30 cellular contexts compared by ENCODE assay signal in the genomic region with DNA sequence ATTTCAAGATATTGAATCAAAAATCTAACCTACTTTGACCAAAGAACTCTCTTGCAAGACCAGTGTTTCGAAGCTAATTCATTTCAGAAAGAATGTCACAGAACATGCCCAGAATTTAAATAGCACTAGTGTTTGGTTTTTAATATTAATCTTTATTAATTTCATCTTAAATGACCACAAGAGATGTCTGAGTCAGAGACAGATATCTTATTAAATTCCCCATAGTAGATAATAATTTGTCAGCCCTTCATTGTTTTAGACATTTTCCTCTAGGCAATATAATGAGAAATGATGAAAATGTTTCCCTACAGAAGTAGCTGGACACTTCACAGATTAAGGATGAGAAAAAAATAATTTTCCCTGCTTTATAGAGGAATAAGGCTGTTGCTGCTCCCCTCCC.
"Had no signal": no experiment of that assay in that cellular context is flagged by ENCODE, and none has a peak within 500 bp of the region (broad histone marks: within the 10 kb centered on the region; RNA-seq: fewer than 3 reads in every experiment).

No MANE protein-coding gene starts in this region.

- H3K27ac Mint-ChIP-seq: activated CD4-positive, alpha-beta memory T cell treated with anti-CD3 and anti-CD28 coated beads for 36 hours; activated CD4-positive, alpha-beta T cell treated with anti-CD3 and anti-CD28 coated beads for 36 hours; activated CD4-positive, alpha-beta T cell treated with anti-CD3 and anti-CD28 coated beads, Interleukin-2, amount 10 ng/mL, durations not matched to agents 24 days and 14 days; activated CD8-positive, alpha-beta memory T cell treated with anti-CD3 and anti-CD28 coated beads, Interleukin-2, amount 10 ng/mL, durations not matched to agents 7 days and 5 days; activated CD8-positive, alpha-beta T cell treated with anti-CD3 and anti-CD28 coated beads, Interleukin-2, amount 10 ng/mL, durations not matched to agents 7 days and 5 days; activated naive CD4-positive, alpha-beta T cell treated with anti-CD3 and anti-CD28 coated beads, Interleukin-2, amount 10 ng/mL, durations not matched to agents 7 days and 5 days; activated naive CD4-positive, alpha-beta T cell treated with anti-CD3 and anti-CD28 coated beads, Interleukin-2, amount 50 U/mL, for 72 hours; activated naive CD8-positive, alpha-beta T cell treated with anti-CD3 and anti-CD28 coated beads, Interleukin-2, amount 10 ng/mL, durations not matched to agents 7 days and 5 days; activated T-cell treated with anti-CD3 and anti-CD28 coated beads, Interleukin-2, amount 50 U/mL, for 24 hours; activated T-cell treated with anti-CD3 and anti-CD28 coated beads, Interleukin-2, amount 50 U/mL, for 72 hours; brain; dendritic cell treated with granulocyte-macrophage colony-stimulating factor and Interleukin-4, amounts not matched to agents 40 ng/mL and 50 ng/mL, for 4 days; endodermal cell had no signal

- ATAC-seq: activated CD4-positive, alpha-beta T cell treated with anti-CD3 and anti-CD28 coated beads for 36 hours; activated CD8-positive, alpha-beta memory T cell treated with anti-CD3 and anti-CD28 coated beads, Interleukin-2, amount 10 ng/mL, durations not matched to agents 7 days and 5 days; activated CD8-positive, alpha-beta T cell treated with anti-CD3 and anti-CD28 coated beads, Interleukin-2, amount 10 ng/mL, durations not matched to agents 7 days and 5 days; activated naive CD4-positive, alpha-beta T cell treated with anti-CD3 and anti-CD28 coated beads, Interleukin-2, amount 50 U/mL, for 72 hours; activated T-cell treated with anti-CD3 and anti-CD28 coated beads, Interleukin-2, amount 50 U/mL, for 72 hours; foreskin keratinocyte; gastrocnemius medialis; heart left ventricle had no signal

- H3K9me3 Mint-ChIP-seq: activated CD4-positive, alpha-beta T cell treated with anti-CD3 and anti-CD28 coated beads, Interleukin-2, amount 10 ng/mL, durations not matched to agents 24 days and 14 days; brain; dendritic cell treated with granulocyte-macrophage colony-stimulating factor and Interleukin-4, amounts not matched to agents 40 ng/mL and 50 ng/mL, for 4 days; endodermal cell had no signal

- H3K4me1 Mint-ChIP-seq: activated CD4-positive, alpha-beta T cell treated with anti-CD3 and anti-CD28 coated beads for 36 hours; activated CD4-positive, alpha-beta T cell treated with anti-CD3 and anti-CD28 coated beads, Interleukin-2, amount 10 ng/mL, durations not matched to agents 24 days and 14 days; activated CD8-positive, alpha-beta memory T cell treated with anti-CD3 and anti-CD28 coated beads, Interleukin-2, amount 10 ng/mL, durations not matched to agents 7 days and 5 days; activated naive CD4-positive, alpha-beta T cell treated with anti-CD3 and anti-CD28 coated beads, Interleukin-2, amount 10 ng/mL, durations not matched to agents 7 days and 5 days; activated naive CD8-positive, alpha-beta T cell treated with anti-CD3 and anti-CD28 coated beads, Interleukin-2, amount 10 ng/mL, durations not matched to agents 7 days and 5 days; central memory CD8-positive, alpha-beta T cell had no signal

- H3K27ac ChIP-seq: ascending aorta, coronary artery, dorsolateral prefrontal cortex, esophagus muscularis mucosa, foreskin keratinocyte, gastrocnemius medialis, heart left ventricle had no signal

- H3K36me3 Mint-ChIP-seq: activated CD4-positive, alpha-beta memory T cell treated with anti-CD3 and anti-CD28 coated beads for 36 hours; activated CD8-positive, alpha-beta memory T cell treated with anti-CD3 and anti-CD28 coated beads, Interleukin-2, amount 10 ng/mL, durations not matched to agents 7 days and 5 days; activated naive CD4-positive, alpha-beta T cell treated with anti-CD3 and anti-CD28 coated beads, Interleukin-2, amount 10 ng/mL, durations not matched to agents 7 days and 5 days; activated naive CD4-positive, alpha-beta T cell treated with anti-CD3 and anti-CD28 coated beads, Interleukin-2, amount 50 U/mL, for 72 hours; activated naive CD8-positive, alpha-beta T cell treated with anti-CD3 and anti-CD28 coated beads, Interleukin-2, amount 10 ng/mL, durations not matched to agents 7 days and 5 days; brain had no signal

- H3K27me3 Mint-ChIP-seq: activated CD4-positive, alpha-beta memory T cell treated with anti-CD3 and anti-CD28 coated beads for 36 hours; activated CD4-positive, alpha-beta T cell treated with anti-CD3 and anti-CD28 coated beads for 36 hours; activated CD4-positive, alpha-beta T cell treated with anti-CD3 and anti-CD28 coated beads, Interleukin-2, amount 10 ng/mL, durations not matched to agents 24 days and 14 days; activated CD8-positive, alpha-beta memory T cell treated with anti-CD3 and anti-CD28 coated beads, Interleukin-2, amount 10 ng/mL, durations not matched to agents 7 days and 5 days; activated naive CD4-positive, alpha-beta T cell treated with anti-CD3 and anti-CD28 coated beads, Interleukin-2, amount 10 ng/mL, durations not matched to agents 7 days and 5 days; activated naive CD8-positive, alpha-beta T cell treated with anti-CD3 and anti-CD28 coated beads, Interleukin-2, amount 10 ng/mL, durations not matched to agents 7 days and 5 days; activated T-cell treated with anti-CD3 and anti-CD28 coated beads, Interleukin-2, amount 50 U/mL, for 24 hours; brain; central memory CD8-positive, alpha-beta T cell; dendritic cell treated with granulocyte-macrophage colony-stimulating factor and Interleukin-4, amounts not matched to agents 40 ng/mL and 50 ng/mL, for 4 days had no signal

- H3K9me3 ChIP-seq: ascending aorta, esophagus muscularis mucosa, gastrocnemius medialis, heart left ventricle had no signal

- H3K27me3 ChIP-seq: ascending aorta, esophagus muscularis mucosa, foreskin keratinocyte, gastrocnemius medialis, heart left ventricle had no signal

- H3K4me1 ChIP-seq: ascending aorta, esophagus muscularis mucosa, gastrocnemius medialis, heart left ventricle had no signal

- DNase-seq: activated CD4-positive, alpha-beta memory T cell treated with anti-CD3 and anti-CD28 coated beads for 36 hours; activated CD4-positive, alpha-beta T cell treated with anti-CD3 and anti-CD28 coated beads for 36 hours; activated CD4-positive, alpha-beta T cell treated with anti-CD3 and anti-CD28 coated beads, Interleukin-2, amount 10 ng/mL, durations not matched to agents 24 days and 14 days; activated CD4-positive, CD25-positive, alpha-beta regulatory T cell; activated CD4-positive, CD25-positive, alpha-beta regulatory T cell treated with anti-CD3 and anti-CD28 coated beads, Interleukin-2, amount 50 U/mL, for 72 hours; activated CD8-positive, alpha-beta memory T cell treated with anti-CD3 and anti-CD28 coated beads, Interleukin-2, amount 10 ng/mL, durations not matched to agents 7 days and 5 days; activated CD8-positive, alpha-beta memory T cell treated with anti-CD3 and anti-CD28 coated beads, Interleukin-2, amount 50 U/mL, for 4 hours; activated CD8-positive, alpha-beta T cell treated with anti-CD3 and anti-CD28 coated beads, Interleukin-2, amount 10 ng/mL, durations not matched to agents 7 days and 5 days; activated gamma-delta T cell; activated naive CD4-positive, alpha-beta T cell; activated naive CD4-positive, alpha-beta T cell treated with anti-CD3 and anti-CD28 coated beads, Interleukin-2, amount 10 ng/mL, durations not matched to agents 7 days and 5 days; activated naive CD8-positive, alpha-beta T cell treated with anti-CD3 and anti-CD28 coated beads, Interleukin-2, amount 10 ng/mL, durations not matched to agents 7 days and 5 days; activated T-cell treated with anti-CD3 and anti-CD28 coated beads, Interleukin-2, amount 50 U/mL, for 24 hours; activated T-cell treated with anti-CD3 and anti-CD28 coated beads, Interleukin-2, amount 50 U/mL, for 72 hours; dorsolateral prefrontal cortex; effector memory CD4-positive, alpha-beta T cell; endodermal cell; erythroblast; foreskin keratinocyte; gastrocnemius medialis; glutamatergic neuron; heart left ventricle; T-helper 2 cell had no signal

- H3K4me3 ChIP-seq: ascending aorta, coronary artery, dorsolateral prefrontal cortex, esophagus muscularis mucosa, gastrocnemius medialis, heart left ventricle had no signal

- H3K4me3 Mint-ChIP-seq: activated CD4-positive, alpha-beta memory T cell treated with anti-CD3 and anti-CD28 coated beads for 36 hours; activated CD4-positive, alpha-beta T cell treated with anti-CD3 and anti-CD28 coated beads for 36 hours; activated CD4-positive, alpha-beta T cell treated with anti-CD3 and anti-CD28 coated beads, Interleukin-2, amount 10 ng/mL, durations not matched to agents 24 days and 14 days; activated CD8-positive, alpha-beta memory T cell treated with anti-CD3 and anti-CD28 coated beads, Interleukin-2, amount 10 ng/mL, durations not matched to agents 7 days and 5 days; activated CD8-positive, alpha-beta T cell treated with anti-CD3 and anti-CD28 coated beads, Interleukin-2, amount 10 ng/mL, durations not matched to agents 7 days and 5 days; activated naive CD4-positive, alpha-beta T cell treated with anti-CD3 and anti-CD28 coated beads, Interleukin-2, amount 10 ng/mL, durations not matched to agents 7 days and 5 days; activated naive CD8-positive, alpha-beta T cell treated with anti-CD3 and anti-CD28 coated beads, Interleukin-2, amount 10 ng/mL, durations not matched to agents 7 days and 5 days; activated T-cell treated with anti-CD3 and anti-CD28 coated beads, Interleukin-2, amount 50 U/mL, for 24 hours; activated T-cell treated with anti-CD3 and anti-CD28 coated beads, Interleukin-2, amount 50 U/mL, for 72 hours; brain; central memory CD8-positive, alpha-beta T cell; dendritic cell treated with granulocyte-macrophage colony-stimulating factor and Interleukin-4, amounts not matched to agents 40 ng/mL and 50 ng/mL, for 4 days; endodermal cell had no signal

- H3K36me3 ChIP-seq: ascending aorta, esophagus muscularis mucosa, gastrocnemius medialis, heart left ventricle had no signal
